24 cellular contexts compared by ENCODE assay signal in the genomic region with DNA sequence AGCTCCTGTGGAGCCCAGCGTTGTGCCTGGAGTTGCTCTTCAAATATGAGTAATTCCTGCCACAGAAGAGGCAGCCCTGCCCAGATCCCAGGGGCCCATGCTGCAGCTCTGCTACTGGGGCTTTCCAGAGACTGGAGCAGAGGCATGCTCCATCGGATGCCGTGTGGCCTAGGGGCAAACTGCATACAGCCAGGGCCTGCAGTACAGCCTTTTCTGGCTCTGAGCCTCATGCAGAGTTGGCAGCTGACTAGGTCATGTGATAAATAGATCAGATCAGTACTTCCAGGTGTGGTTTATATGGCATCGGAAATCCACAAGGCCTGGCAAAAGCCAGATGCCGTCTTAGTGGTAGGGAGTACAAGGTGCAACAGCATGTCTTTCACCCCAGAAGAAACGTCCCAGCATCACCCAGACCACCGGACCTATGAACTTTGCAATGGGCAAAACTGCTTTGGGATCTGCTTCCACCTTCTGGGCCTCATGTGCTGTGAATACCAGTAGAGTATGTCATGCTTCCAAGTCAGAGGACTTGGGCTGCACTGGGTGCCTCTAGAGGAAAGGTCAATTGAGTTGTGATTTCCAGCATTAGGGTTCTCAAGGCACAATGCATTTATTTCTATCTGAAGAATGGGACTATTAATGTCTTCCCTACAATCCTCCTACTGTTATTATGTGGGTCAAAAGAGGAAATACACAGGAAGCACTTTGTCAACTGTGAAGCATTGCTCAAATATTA.
A peak's percentile ranks its signal among the peaks of the same experiment; 100 is the strongest.
DNase-seq lines count a peak whose midpoint lies in the region; ATAC-seq, FAIRE-seq and TF ChIP-seq lines count a peak whose summit lies in the region.
"Had no signal": no experiment of that assay in that cellular context is flagged by ENCODE, and none has a peak within 500 bp of the region (broad histone marks: within the 10 kb centered on the region; RNA-seq: fewer than 3 reads in every experiment).

No MANE protein-coding gene starts in this region.

- no peaks in the 10 kb centered on the region for H3K79me1 ChIP-seq in neuronal stem cell (ENCODE audit: low read depth, low read length)

- ATAC-seq in HG03045 (IDR thresholded peaks at IDR 0.05; ENCODE audit: unreplicated experiment), result no peak
- ATAC-seq: lower lobe of right lung had no signal

- no peak overlapping the region for H2AK5ac ChIP-seq in neuronal stem cell (ENCODE audit: low read depth, low read length)

- H3K27ac ChIP-seq in neuronal stem cell (replicated peaks; ENCODE audit: low read length) (no peak overlapping the region), RWPE1 (no peak overlapping the region)
- H3K27ac ChIP-seq: lower lobe of right lung, uterus had no signal

- no peak overlapping the region for H3K4me3 ChIP-seq in neuronal stem cell (ENCODE audit: low read length in 2 of 2)
- H3K4me3 ChIP-seq: lower lobe of right lung, uterus had no signal

- no peak overlapping the region for H2BK120ac ChIP-seq in neuronal stem cell (ENCODE audit: low read depth, low read length)

- no peak overlapping the region for H3K9ac ChIP-seq in neuronal stem cell (ENCODE audit: low read depth, low read length, poor library complexity)

- no peak overlapping the region for H3K4me2 ChIP-seq in neuronal stem cell (ENCODE audit: insufficient read depth, low read length, poor library complexity, severe bottlenecking)

- no peak for TF ChIP-seq CTCF in RWPE1 (conservative IDR thresholded peaks at IDR 0.05; ENCODE audit: low read depth)

- H2AFZ ChIP-seq in neuronal stem cell (ENCODE audit: low read length), result no peak overlapping the region

- H4K8ac ChIP-seq in neuronal stem cell (ENCODE audit: low read depth, low read length), result no peak overlapping the region

- H3K9me3 ChIP-seq in neuronal stem cell (replicated peaks in 1 of 2; ENCODE audit: control insufficient read depth in 2 of 2, insufficient read depth in 1 of 2, low read depth in 1 of 2, low read length in 2 of 2), result no peaks in the 10 kb centered on the region
- H3K9me3 ChIP-seq: Caco-2, lower lobe of right lung, uterus had no signal

- H3K27me3 ChIP-seq in neuronal stem cell (ENCODE audit: control insufficient read depth in 3 of 3, insufficient read depth in 3 of 3, low read depth in 1 of 3, low read length in 3 of 3), result no peaks in the 10 kb centered on the region
- H3K27me3 ChIP-seq: uterus had no signal

- H2BK5ac ChIP-seq in neuronal stem cell (ENCODE audit: low read length), result peak overlapping the region; percentile 29

- no peak overlapping the region for H2BK12ac ChIP-seq in neuronal stem cell (ENCODE audit: low read length)

- H3K36me3 ChIP-seq in neuronal stem cell (replicated peaks in 1 of 2; ENCODE audit: control insufficient read depth in 2 of 2, insufficient read depth in 2 of 2, low read length in 2 of 2), result no peaks in the 10 kb centered on the region
- H3K36me3 ChIP-seq: lower lobe of right lung, uterus had no signal

- H4K91ac ChIP-seq in neuronal stem cell (ENCODE audit: low read depth, low read length, poor library complexity), result no peak overlapping the region

- H3K4ac ChIP-seq in neuronal stem cell (ENCODE audit: low read length), result no peak overlapping the region

- peaks cover 0 to 1% of the 10 kb centered on the region in 2 donors for H3K4me1 ChIP-seq in neuronal stem cell (ENCODE audit: control insufficient read depth in 2 of 2, insufficient read depth in 1 of 2, low read depth in 1 of 2, low read length in 2 of 2)
- H3K4me1 ChIP-seq: Caco-2, uterus had no signal

- FAIRE-seq in RCC 7860 (lab: Jason Lieb, UNC), result no peak
- FAIRE-seq: astrocyte, endometrium, frontal cortex, HTR-8/SVneo had no signal

- H3K18ac ChIP-seq in neuronal stem cell (ENCODE audit: low read length), result no peak overlapping the region

- POLR2A ChIA-PET in RWPE1 (lab: Yijun Ruan, JAX; ENCODE audit: low non-redundant PET), result no interaction called here

- CTCF ChIA-PET in RWPE1 (lab: Yijun Ruan, JAX), result interaction anchor here (0.6 kb wide), 1 partner anchor 303 kb away, joined by 7 read pairs; no protein-coding TSS in a partner anchor

- H3K23ac ChIP-seq in neuronal stem cell (ENCODE audit: low read depth, low read length, poor library complexity), result no peak overlapping the region

- no peak overlapping the region for H3K14ac ChIP-seq in neuronal stem cell (ENCODE audit: low read length)

- H2BK15ac ChIP-seq in neuronal stem cell (ENCODE audit: low read length), result no peak overlapping the region

- DNase-seq in EH (ENCODE audit: low read depth), result peak; percentile 41
- peak; percentile 18 for DNase-seq in RCC 7860 (ENCODE audit: low spot score)
- DNase-seq in foreskin melanocyte, result peak; percentile 92
- no peak for DNase-seq in neuronal stem cell (ENCODE audit: low spot score)
- no peak for DNase-seq in NCI-H1694 treated with DMSO at 0.1 percent for 48 hours (lab: John Stamatoyannopoulos, UW)
- no peak for DNase-seq in RWPE1 (ENCODE audit: low spot score)
- DNase-seq in activated naive CD4-positive, alpha-beta T cell treated with Interleukin-2 at 50 U/mL for 16 hours, result no peak
- DNase-seq: activated CD4-positive, alpha-beta T cell treated with anti-CD3 and anti-CD28 coated beads, Interleukin-2, amount 50 U/mL, for 4 hours; activated naive CD4-positive, alpha-beta T cell treated with anti-CD3 and anti-CD28 coated beads, Interleukin-2, amount 10 ng/mL, durations not matched to agents 7 days and 5 days; AML-193; Caco-2; lower lobe of right lung; naive B cell; NCI-H1436; NCI-H2227 treated with DMSO at 0.1 percent for 48 hours; posterior cingulate gyrus; stimulated activated CD4-positive, alpha-beta T cell treated with anti-CD3 and anti-CD28 coated beads, Interleukin-4, amount 100 ng/mL, for 4 hours; SW 1271; uterus had no signal

- no CpG with 5 or more reads among the region's 7 CpGs for WGBS in neuronal stem cell (ENCODE audit: extremely low coverage in 2 of 2, insufficient read length in 2 of 2, insufficient replicate concordance in 1 of 2), 2 donors

Comparison
In these comparisons a context has a peak if more than half of its experiments do, and no peak if none do; other contexts are left out.
1. DNase-seq: peak in EH (single experiment), RCC 7860 (single experiment) and foreskin melanocyte (single experiment); none in neuronal stem cell (single experiment), NCI-H1694 treated with DMSO at 0.1 percent for 48 hours (single experiment), RWPE1 (single experiment) and activated naive CD4-positive, alpha-beta T cell treated with Interleukin-2 at 50 U/mL for 16 hours (single experiment).